In genomic region chr17:83092931-83093330, GRCh38 we compare ENCODE assay signal across 1 cellular context.
TF ChIP-seq lines count a peak whose summit lies in the region.

No MANE protein-coding gene starts in this region.

TF ChIP-seq in WTC11, 78 proteins besides CTCF, POLR2A, EP300 and RAD21:
- TF ChIP-seq MYBL2 (CRISPR knock-in tag; IDR thresholded peaks at IDR 0.05): no peak
- no peak for TF ChIP-seq ZNF423 (CRISPR knock-in tag; IDR thresholded peaks at IDR 0.05)
- TF ChIP-seq TEAD4 (CRISPR knock-in tag; IDR thresholded peaks at IDR 0.05): no peak
- no peak for TF ChIP-seq ZNF671 (CRISPR knock-in tag; IDR thresholded peaks at IDR 0.05)
- no peak for TF ChIP-seq ZBTB21 (CRISPR knock-in tag; IDR thresholded peaks at IDR 0.05; ENCODE audit: borderline replicate concordance)
- TF ChIP-seq ELF4 (CRISPR knock-in tag; IDR thresholded peaks at IDR 0.05; ENCODE audit: low read depth): no peak
- no peak for TF ChIP-seq TCF7 (CRISPR knock-in tag; IDR thresholded peaks at IDR 0.05; ENCODE audit: low read depth)
- no peak for TF ChIP-seq PREB (CRISPR knock-in tag; IDR thresholded peaks at IDR 0.05; ENCODE audit: borderline replicate concordance)
- no peak for TF ChIP-seq ZSCAN18 (CRISPR knock-in tag; IDR thresholded peaks at IDR 0.05)
